26 cellular contexts compared by ENCODE assay signal in the genomic region with DNA sequence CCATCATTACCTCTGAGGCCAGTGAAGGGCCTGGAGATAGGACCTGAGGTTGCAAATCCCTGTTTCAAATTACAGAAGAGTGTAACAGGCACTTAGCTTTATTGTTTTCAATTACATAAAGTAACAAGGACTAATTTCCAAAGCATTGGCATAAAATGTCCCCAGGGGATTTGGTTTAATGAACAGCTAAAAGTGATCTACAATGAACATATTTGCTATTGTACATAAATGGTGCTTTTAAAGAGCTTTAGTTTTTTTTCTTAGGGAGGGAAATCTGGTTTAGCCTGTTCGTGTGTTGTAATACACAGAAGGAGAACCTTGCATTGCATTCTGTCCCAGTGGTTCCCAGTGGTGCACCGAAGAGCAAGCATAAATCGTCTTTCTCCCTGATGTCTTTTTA. TPM values are rescaled to one million over a fixed set of nuclear protein-coding genes. Genes with fewer than 3 reads are reported as not detected.
DNase-seq lines count a peak whose midpoint lies in the region; ATAC-seq and TF ChIP-seq lines count a peak whose summit lies in the region.
"Had no signal": no experiment of that assay in that cellular context is flagged by ENCODE, and none has a peak within 500 bp of the region (broad histone marks: within the 10 kb centered on the region; RNA-seq: fewer than 3 reads in every experiment).

No MANE protein-coding gene starts in this region.

- H3K27me3 ChIP-seq in SK-N-SH (ENCODE audit: insufficient read depth) (no peaks in the 10 kb centered on the region), upper lobe of right lung (no peaks in the 10 kb centered on the region)
- H3K27me3 ChIP-seq: dorsolateral prefrontal cortex, heart right ventricle, sigmoid colon, SJCRH30, vagina had no signal

- no peaks in the 10 kb centered on the region for H4K20me1 ChIP-seq in SK-N-SH (ENCODE audit: insufficient read depth)

- TF ChIP-seq CTCF in SK-N-SH (IDR thresholded peaks at IDR 0.05) (no peak), upper lobe of right lung (IDR thresholded peaks at IDR 0.05) (no peak), mucosa of descending colon (IDR thresholded peaks at IDR 0.05) (no peak)

- H3K4me1 ChIP-seq in SK-N-SH (ENCODE audit: control insufficient read depth in 1 of 2, insufficient read depth in 2 of 2, low read depth in 1 of 2, low read length in 1 of 2) (peaks cover 0 to 7% of the 10 kb centered on the region in 2 experiments; a peak in 2 of 4 replicates), upper lobe of right lung (no peaks in the 10 kb centered on the region), mucosa of descending colon (ENCODE audit: low read depth) (no peaks in the 10 kb centered on the region)
- H3K4me1 ChIP-seq: heart right ventricle, parathyroid adenoma, sigmoid colon, vagina had no signal

- H3K27ac ChIP-seq in SK-N-SH (ENCODE audit: low read depth in 2 of 2, low read length in 1 of 2) (no peak overlapping the region), upper lobe of right lung (no peak overlapping the region)
- H3K27ac ChIP-seq: dorsolateral prefrontal cortex, heart right ventricle, KMS-11, parathyroid adenoma, sigmoid colon, SJCRH30, vagina, VCaP had no signal

- no peak overlapping the region for H2AFZ ChIP-seq in SK-N-SH (ENCODE audit: low read depth)
- H2AFZ ChIP-seq: parathyroid adenoma had no signal

- CTCF ChIA-PET in SK-N-SH (lab: Yijun Ruan, JAX): interaction anchor here (1.2 kb wide), 1 partner anchor 11 kb away, joined by 3 read pairs; no protein-coding TSS in a partner anchor

- H3K36me3 ChIP-seq in SK-N-SH (replicated peaks in 1 of 2; ENCODE audit: control insufficient read depth in 1 of 2, insufficient read depth in 2 of 2, low read length in 1 of 2) (no peaks in the 10 kb centered on the region), upper lobe of right lung (no peaks in the 10 kb centered on the region), mucosa of descending colon (ENCODE audit: low read depth) (no peaks in the 10 kb centered on the region)
- H3K36me3 ChIP-seq: heart right ventricle, sigmoid colon, SJCRH30, vagina had no signal

- H3K79me2 ChIP-seq in SK-N-SH (ENCODE audit: insufficient read depth): no peaks in the 10 kb centered on the region
- H3K79me2 ChIP-seq: parathyroid adenoma had no signal

- TF ChIP-seq EP300 in SK-N-SH (IDR thresholded peaks at IDR 0.05; ENCODE audit: borderline replicate concordance in 1 of 2, low read depth in 1 of 2, low read length in 1 of 2): peak in 1 of 2 experiments; percentile 23; a peak in 1 of 4 replicates

- no peaks in the 10 kb centered on the region for H3K9me2 ChIP-seq in SK-N-SH

- intact Hi-C loops in upper lobe of right lung (cut with DNase I): no loop called here
- intact Hi-C loops in mucosa of descending colon (cut with DNase I, micrococcal nuclease): no loop called here

- WGBS in SK-N-SH (ENCODE audit: low lambda C conversion rate): 27% methylated on average over 3 of the region's 3 CpGs

- DNase-seq in NCI-H1105 (lab: John Stamatoyannopoulos, UW) (peak; percentile 84), NCI-H2081 treated with DMSO at 0.1 percent for 48 hours (lab: John Stamatoyannopoulos, UW) (peak; percentile 16), SK-N-SH (peak; percentile 15), upper lobe of right lung (no peak), mucosa of descending colon (no peak)
- DNase-seq in activated T-cell treated with anti-CD3 and anti-CD28 coated beads, Interleukin-2, amount 50 U/mL, for 1 hour: no peak
- DNase-seq in stimulated activated CD4-positive, alpha-beta T cell treated with anti-CD3 and anti-CD28 coated beads, Interleukin-2, amount 100 ng/mL, for 24 hours: no peak
- DNase-seq: activated CD4-positive, alpha-beta T cell treated with anti-CD3 and anti-CD28 coated beads, Interleukin-2, amount 50 U/mL, for 1 hour; activated CD8-positive, alpha-beta memory T cell treated with anti-CD3 and anti-CD28 coated beads, Interleukin-2, amount 50 U/mL, for 4 hours; activated effector memory CD4-positive, alpha-beta T cell treated with Interleukin-2 at 50 U/mL for 16 hours; activated naive CD8-positive, alpha-beta T cell treated with anti-CD3 and anti-CD28 coated beads, Interleukin-2, amount 10 ng/mL, durations not matched to agents 7 days and 5 days; CD4-positive, CD25-positive, alpha-beta regulatory T cell; dorsolateral prefrontal cortex; heart right ventricle; HFFc6; left colon; midbrain; NCI-H2227 treated with DMSO at 0.1 percent for 48 hours; sigmoid colon; SJCRH30; substantia nigra; T-helper 17 cell had no signal

- peak; percentile 59 for ATAC-seq in upper lobe of right lung
- no peak for ATAC-seq in mucosa of descending colon
- ATAC-seq: heart right ventricle, left colon, T-helper 17 cell had no signal

- H3K4me3 ChIP-seq in SK-N-SH (ENCODE audit: low read depth in 2 of 2, low read length in 1 of 2) (no peak overlapping the region), upper lobe of right lung (no peak overlapping the region), mucosa of descending colon (no peak overlapping the region)
- H3K4me3 ChIP-seq: dorsolateral prefrontal cortex, heart right ventricle, sigmoid colon, SJCRH30, vagina had no signal

- POLR2A ChIA-PET in SK-N-SH (lab: Yijun Ruan, JAX): no interaction called here

- TF ChIP-seq RAD21 in SK-N-SH (IDR thresholded peaks at IDR 0.05; ENCODE audit: low read length): no peak

- H3K9me3 ChIP-seq in SK-N-SH: no peaks in the 10 kb centered on the region
- no peaks in the 10 kb centered on the region for H3K9me3 ChIP-seq in upper lobe of right lung
- no peaks in the 10 kb centered on the region for H3K9me3 ChIP-seq in mucosa of descending colon
- H3K9me3 ChIP-seq: sigmoid colon, SJCRH30, vagina had no signal

- no peak overlapping the region for H3K9ac ChIP-seq in SK-N-SH
- H3K9ac ChIP-seq: KMS-11, parathyroid adenoma had no signal

- H3K4me2 ChIP-seq in SK-N-SH: no peak overlapping the region
- H3K4me2 ChIP-seq: KMS-11 had no signal

- no peaks in the 10 kb centered on the region for H3F3A ChIP-seq in SK-N-SH (replicated peaks; ENCODE audit: insufficient read depth)

TF ChIP-seq in SK-N-SH, 30 proteins besides CTCF, POLR2A, EP300 and RAD21:
- no peak for TF ChIP-seq FOXM1 (IDR thresholded peaks at IDR 0.05; ENCODE audit: low read depth)
- peak; percentile 31; the same call in 1 of the 2 replicates for TF ChIP-seq RCOR1 (IDR thresholded peaks at IDR 0.05; ENCODE audit: low read length)
- TF ChIP-seq, protein P1, sequence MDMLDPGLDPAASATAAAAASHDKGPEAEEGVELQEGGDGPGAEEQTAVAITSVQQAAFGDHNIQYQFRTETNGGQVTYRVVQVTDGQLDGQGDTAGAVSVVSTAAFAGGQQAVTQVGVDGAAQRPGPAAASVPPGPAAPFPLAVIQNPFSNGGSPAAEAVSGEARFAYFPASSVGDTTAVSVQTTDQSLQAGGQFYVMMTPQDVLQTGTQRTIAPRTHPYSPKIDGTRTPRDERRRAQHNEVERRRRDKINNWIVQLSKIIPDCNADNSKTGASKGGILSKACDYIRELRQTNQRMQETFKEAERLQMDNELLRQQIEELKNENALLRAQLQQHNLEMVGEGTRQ (IDR thresholded peaks at IDR 0.05; ENCODE audit: borderline replicate concordance, low read depth, low read length): no peak
- no peak for TF ChIP-seq TCF12 (IDR thresholded peaks at IDR 0.05)
- TF ChIP-seq ELF1 (IDR thresholded peaks at IDR 0.05): no peak
- no peak for TF ChIP-seq FOSL2 (IDR thresholded peaks at IDR 0.05; ENCODE audit: borderline replicate concordance, low read depth)
- peak; percentile 43; the same call in 1 of the 2 replicates for TF ChIP-seq GATA2 (CRISPR knock-in tag; IDR thresholded peaks at IDR 0.05)
- no peak for TF ChIP-seq IRF3 (IDR thresholded peaks at IDR 0.05; ENCODE audit: low read depth, low read length)
- no peak for TF ChIP-seq TAF1 (IDR thresholded peaks at IDR 0.05; ENCODE audit: borderline replicate concordance, low read depth, low read length)
- no peak for TF ChIP-seq SMC3 (IDR thresholded peaks at IDR 0.05; ENCODE audit: low read depth, low read length)

RNA-seq across cellular contexts. Expression of gene HMGN3, which starts 54.4 kb away (rescaled TPM):
- polyA plus RNA-seq in SK-N-SH (2012; rRNA removed): 57.6 and 64.5 TPM in 2 replicates
- polyA plus RNA-seq in SK-N-SH (2012; cell fraction: cytosol; rRNA removed): 72.9 and 119 TPM in 2 replicates
- 48.8 and 72.9 TPM in 2 replicates for polyA plus RNA-seq in SK-N-SH (2012; cell fraction: nucleus; rRNA removed)
- 69.8 TPM for total RNA-seq in upper lobe of right lung
- total RNA-seq in mucosa of descending colon: 10 to 100 TPM; 24.4 to 48.0 (median 42.6) TPM

Comparison
In these comparisons a context has a peak if more than half of its experiments do, and no peak if none do; other contexts are left out.
1. DNase-seq: peak in NCI-H1105 (single experiment), NCI-H2081 treated with DMSO at 0.1 percent for 48 hours (single experiment) and SK-N-SH (single experiment); none in upper lobe of right lung (single experiment), mucosa of descending colon (0 of 3), activated T-cell treated with anti-CD3 and anti-CD28 coated beads, Interleukin-2, amount 50 U/mL, for 1 hour (single experiment) and stimulated activated CD4-positive, alpha-beta T cell treated with anti-CD3 and anti-CD28 coated beads, Interleukin-2, amount 100 ng/mL, for 24 hours (0 of 2).